ENCODE assay signal across 8 cellular contexts in the genomic region with DNA sequence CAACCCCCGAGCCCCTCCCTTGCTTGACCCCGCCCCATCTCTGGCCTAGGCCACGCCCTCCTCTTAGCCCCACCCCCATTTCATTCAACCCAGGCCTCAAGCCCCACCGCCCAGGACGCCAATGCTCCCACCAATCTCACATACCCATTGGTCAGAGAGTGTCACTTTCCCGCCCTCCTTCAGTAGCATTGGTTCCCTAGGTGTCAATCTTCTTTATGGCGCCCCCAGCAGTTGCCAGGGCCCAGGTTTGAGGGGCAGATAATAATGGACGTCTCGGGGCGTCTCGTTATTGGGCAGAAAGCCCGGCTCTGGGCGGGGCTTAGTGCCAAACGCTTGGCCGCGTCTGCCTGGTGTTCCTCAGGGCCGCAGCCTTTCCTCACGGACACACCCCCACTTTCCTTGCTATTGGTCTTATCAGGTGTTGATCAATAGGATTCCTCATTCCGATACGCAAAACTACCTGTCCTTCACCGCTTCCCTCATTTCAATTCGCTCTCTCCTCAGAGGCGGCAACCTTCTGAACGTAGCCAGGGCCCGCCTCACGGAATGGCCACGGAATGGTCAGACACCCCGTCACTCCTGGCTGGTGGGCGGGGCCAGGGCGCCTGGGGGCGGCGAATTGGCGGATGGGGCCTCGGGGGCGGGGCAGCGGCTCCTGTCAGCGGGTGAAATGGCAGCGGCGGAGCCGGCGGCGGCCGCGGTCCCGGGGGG. TPM values are rescaled to one million over a fixed set of nuclear protein-coding genes. Genes with fewer than 3 reads are reported as not detected.
DNase-seq lines count a peak whose midpoint lies in the region; ATAC-seq and TF ChIP-seq lines count a peak whose summit lies in the region.

Gene EVI5L (plus strand): TSS at position 658 of the 711 bp plus-strand sequence. CDS start 16,325 bp downstream, outside the sequence.

- H4K20me1 ChIP-seq in KMS-11 (ENCODE audit: insufficient read depth), result no peaks in the 10 kb centered on the region

- 0 to 1% methylated on average over 15 to 18 of the region's 45 CpGs for WGBS in esophagus squamous epithelium, 2 donors

- no peak within 1 kb of the TSS for H3K9ac ChIP-seq in KMS-11

- peak; percentile 82 for ATAC-seq in GM21786 (IDR thresholded peaks at IDR 0.05; ENCODE audit: unreplicated experiment)
- ATAC-seq in Panc1, result peak; percentile 95

- TF ChIP-seq POLR2A in esophagus squamous epithelium (IDR thresholded peaks at IDR 0.05), result peak in 1 of 4 donors; percentile 19

- no peaks in the 10 kb centered on the region for H3K9me3 ChIP-seq in Panc1 (ENCODE audit: control insufficient read depth, insufficient read depth, low read depth, low read length)
- no peaks in the 10 kb centered on the region for H3K9me3 ChIP-seq in esophagus squamous epithelium
- no peaks in the 10 kb centered on the region for H3K9me3 ChIP-seq in muscle layer of duodenum (ENCODE audit: control insufficient read depth in 1 of 2, low read length in 2 of 2)

- H3K27me3 ChIP-seq in KMS-11 (ENCODE audit: insufficient read depth, low read depth), result peaks cover 30% of the 10 kb centered on the region
- no peaks in the 10 kb centered on the region for H3K27me3 ChIP-seq in Panc1 (ENCODE audit: control insufficient read depth, insufficient read depth, low read length)
- no peaks in the 10 kb centered on the region for H3K27me3 ChIP-seq in esophagus squamous epithelium
- no peaks in the 10 kb centered on the region for H3K27me3 ChIP-seq in muscle layer of duodenum (ENCODE audit: low read depth, low read length)

- no TSS peak for BruUV-seq in Panc1 (replicated peaks; lab: Mats Ljungman, UMichigan)

- TF ChIP-seq CTCF in KMS-11 (conservative IDR thresholded peaks at IDR 0.05; ENCODE audit: low read depth, low read length) (no peak), Panc1 (IDR thresholded peaks at IDR 0.05) (no peak), esophagus squamous epithelium (IDR thresholded peaks at IDR 0.05) (no peak)

- H3K4me3 ChIP-seq in KMS-11 (IDR thresholded peaks at IDR 0.05; ENCODE audit: insufficient read depth, low read depth, low read length) (no peak within 1 kb of the TSS), Panc1 (ENCODE audit: low read depth in 2 of 2, low read length in 2 of 2) (peak within 1 kb of the TSS; percentile 45 to 50), esophagus squamous epithelium (peak within 1 kb of the TSS; percentile 72 to 92 (median 82)), muscle layer of duodenum (ENCODE audit: low read depth in 1 of 2, low read length in 2 of 2) (peak within 1 kb of the TSS; percentile 39 to 71)

- in situ Hi-C loops in Panc1 (cut with HindIII; ENCODE audit: low pct_unique_long_range_greater_than_20kb, low sequenced_read_pairs), result no loop called here

- DNase-seq in DMS53 (lab: John Stamatoyannopoulos, UW), result peak; percentile 99
- DNase-seq in Panc1 (ENCODE audit: low read depth, low spot score), result peak; percentile 99
- peak; percentile 99 for DNase-seq in activated T-helper 1 cell treated with Interleukin-2 at 50 U/mL for 16 hours (ENCODE audit: low read depth)
- DNase-seq in esophagus squamous epithelium (lab: John Stamatoyannopoulos, UW), result peak; percentile 100
- peak; percentile 99 for DNase-seq in stimulated activated CD8-positive, alpha-beta memory T cell treated with anti-CD3 and anti-CD28 coated beads, Interleukin-7, amount 100 ng/mL, for 24 hours (ENCODE audit: low read depth)

- H3K4me1 ChIP-seq in KMS-11 (ENCODE audit: low read depth, poor library complexity, severe bottlenecking), result no peaks in the 10 kb centered on the region
- no peaks in the 10 kb centered on the region; the same call in 1 of the 2 replicates for H3K4me1 ChIP-seq in Panc1 (ENCODE audit: control insufficient read depth, insufficient read depth, low read length)
- H3K4me1 ChIP-seq in esophagus squamous epithelium, result peaks cover 15 to 51% (median 22%) of the 10 kb centered on the region in 3 donors
- peaks cover 0 to 36% of the 10 kb centered on the region in 2 donors for H3K4me1 ChIP-seq in muscle layer of duodenum (ENCODE audit: control insufficient read depth in 1 of 2, insufficient read depth in 2 of 2, low read length in 2 of 2)

- POLR2A ChIA-PET in Panc1 (lab: Charles Lee), result interaction anchor here (0.7 kb wide), 1 partner anchor 93 kb away, joined by 7 read pairs; no protein-coding TSS in a partner anchor

- intact Hi-C loops in Panc1 (cut with micrococcal nuclease; ENCODE audit: unreplicated experiment), result no loop called here
- intact Hi-C loops in esophagus squamous epithelium (cut with DNase I), result no loop called here

- H3K4me2 ChIP-seq in KMS-11, result peak within 1 kb of the TSS; percentile 51; the same call in 1 of the 2 replicates

- CTCF ChIA-PET in Panc1 (lab: Charles Lee), result no interaction called here

- H3K36me3 ChIP-seq in KMS-11 (ENCODE audit: insufficient read depth), result no peaks in the 10 kb centered on the region
- no peaks in the 10 kb centered on the region for H3K36me3 ChIP-seq in Panc1 (ENCODE audit: control insufficient read depth, insufficient read depth, low read length)
- H3K36me3 ChIP-seq in esophagus squamous epithelium, result no peaks in the 10 kb centered on the region
- no peaks in the 10 kb centered on the region for H3K36me3 ChIP-seq in muscle layer of duodenum (ENCODE audit: control insufficient read depth in 1 of 2, insufficient read depth in 2 of 2, low read length in 2 of 2)

- H3K27ac ChIP-seq in KMS-11 (no peak within 1 kb of the TSS), Panc1 (ENCODE audit: low read length) (peak within 1 kb of the TSS; percentile 44; the same call in 1 of the 2 replicates), esophagus squamous epithelium (peak within 1 kb of the TSS; percentile 80 to 88 (median 84)), muscle layer of duodenum (ENCODE audit: low read length) (no peak within 1 kb of the TSS)

- peak within 1 kb of the TSS; percentile 69; the same call in 1 of the 2 replicates for H2AFZ ChIP-seq in KMS-11 (ENCODE audit: low read depth)

- no peaks in the 10 kb centered on the region for H3K79me2 ChIP-seq in KMS-11 (ENCODE audit: insufficient read depth, low read depth)

RNA-seq across cellular contexts. Expression of gene EVI5L, which starts in this region (rescaled TPM):
- total RNA-seq in Panc1 (2021; ENCODE audit: unreplicated experiment) (6.4 TPM), esophagus squamous epithelium (10 to 100 TPM in 3 of 4 donors, 1 to 10 TPM in 1; 8.3 to 15.5 (median 11.9) TPM)
- polyA plus RNA-seq in Panc1 (2012; ENCODE audit: insufficient read length), result 19.5 TPM

Comparison
In these comparisons a context has a peak if more than half of its experiments do, and no peak if none do; other contexts are left out.
1. H3K27ac ChIP-seq: peak in Panc1 (single experiment) and esophagus squamous epithelium (4 of 4); none in KMS-11 (single experiment) and muscle layer of duodenum (single experiment).
2. Peak in every context shown above with its lines, with median percentiles within 50 percentile points of each other: DNase-seq.